10 cellular contexts compared by ENCODE assay signal in the genomic region with DNA sequence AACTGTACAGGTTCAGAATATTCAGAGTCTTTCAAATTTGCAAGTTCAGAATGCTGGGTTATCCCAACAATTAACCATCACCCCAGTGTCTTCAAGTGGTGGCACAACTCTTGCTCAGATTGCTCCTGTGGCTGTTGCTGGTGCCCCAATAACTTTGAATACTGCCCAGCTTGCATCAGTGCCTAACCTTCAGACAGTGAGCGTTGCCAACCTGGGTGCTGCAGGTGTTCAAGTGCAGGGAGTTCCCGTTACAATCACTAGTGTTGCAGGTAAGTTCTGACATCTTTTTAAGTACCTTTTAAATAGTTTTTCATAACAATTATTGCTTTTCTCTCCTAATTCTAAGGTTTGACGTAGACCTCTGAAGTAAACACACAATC. TPM values are rescaled to one million over a fixed set of nuclear protein-coding genes. Genes with fewer than 3 reads are reported as not detected.
DNase-seq lines count a peak whose midpoint lies in the region; ATAC-seq, FAIRE-seq and TF ChIP-seq lines count a peak whose summit lies in the region.
"Had no signal": no experiment of that assay in that cellular context is flagged by ENCODE, and none has a peak within 500 bp of the region (broad histone marks: within the 10 kb centered on the region; RNA-seq: fewer than 3 reads in every experiment).

No MANE protein-coding gene starts in this region.

- H3K4me2 ChIP-seq in H1 (ENCODE audit: insufficient read depth in 1 of 2, low read depth in 2 of 2, low read length in 2 of 2) (peak overlapping the region; percentile 54 to 87), smooth muscle cell (peak overlapping the region; percentile 34)

- H3K27me3 ChIP-seq in H1 (replicated peaks in 1 of 4; ENCODE audit: control insufficient read depth in 3 of 4, extremely low read depth in 1 of 4, insufficient read depth in 3 of 4, low read length in 3 of 4) (no peaks in the 10 kb centered on the region), smooth muscle cell (ENCODE audit: low read depth) (no peaks in the 10 kb centered on the region)
- H3K27me3 ChIP-seq: brain microvascular endothelial cell, esophagus squamous epithelium had no signal

- H3K27ac ChIP-seq in H1 (ENCODE audit: low read depth, low read length) (no peak overlapping the region), smooth muscle cell (ENCODE audit: low read depth) (no peak overlapping the region)
- H3K27ac ChIP-seq: brain microvascular endothelial cell, esophagus squamous epithelium had no signal

- H2BK5ac ChIP-seq in H1 (ENCODE audit: low read depth, low read length): no peak overlapping the region

- no peak for FAIRE-seq in H1 (lab: Jason Lieb, UNC)

- H3K4me3 Mint-ChIP-seq in activated T-cell treated with anti-CD3 and anti-CD28 coated beads, Interleukin-2, amount 50 U/mL, for 24 hours: peak overlapping the region; percentile 73

- H4K20me1 ChIP-seq in H1 (replicated peaks in 1 of 2; ENCODE audit: control insufficient read depth in 1 of 2, insufficient read depth in 2 of 2, low read length in 2 of 2) (peaks cover 0 to 8% of the 10 kb centered on the region in 2 experiments), smooth muscle cell (ENCODE audit: low read depth) (no peaks in the 10 kb centered on the region)

- no peaks in the 10 kb centered on the region for H3K9me3 Mint-ChIP-seq in activated T-cell treated with anti-CD3 and anti-CD28 coated beads, Interleukin-2, amount 50 U/mL, for 24 hours

- peaks cover 5 to 29% (median 7%) of the 10 kb centered on the region in 4 experiments; a peak in 7 of 8 replicates for H3K36me3 ChIP-seq in H1 (ENCODE audit: control insufficient read depth in 2 of 4, insufficient read depth in 4 of 4, low read length in 3 of 4)
- H3K36me3 ChIP-seq in smooth muscle cell (ENCODE audit: low read depth): no peaks in the 10 kb centered on the region
- H3K36me3 ChIP-seq: brain microvascular endothelial cell, esophagus squamous epithelium had no signal

- no peak overlapping the region for H4K91ac ChIP-seq in H1 (replicated peaks; ENCODE audit: insufficient read length, low read length)

- H3K56ac ChIP-seq in H1 (replicated peaks; ENCODE audit: insufficient read length, low read depth, low read length): no peak overlapping the region

- H3K23ac ChIP-seq in H1 (ENCODE audit: insufficient read length): no peak overlapping the region

- TF ChIP-seq POLR2A in H1 (IDR thresholded peaks at IDR 0.05; ENCODE audit: control extremely low read depth in 1 of 2, low read depth in 2 of 2, low read length in 2 of 2): no peak

- H2BK12ac ChIP-seq in H1 (ENCODE audit: low read depth, low read length): no peak overlapping the region

- H2BK120ac ChIP-seq in H1 (replicated peaks; ENCODE audit: low read depth, low read length): no peak overlapping the region

- no peak overlapping the region for H4K8ac ChIP-seq in H1 (ENCODE audit: extremely low read depth, insufficient read depth, low read length)

- H3K9me3 ChIP-seq in H1 (ENCODE audit: insufficient read depth in 2 of 2, low read depth in 1 of 2, low read length in 1 of 2) (no peaks in the 10 kb centered on the region), smooth muscle cell (replicated peaks; ENCODE audit: low read depth) (no peaks in the 10 kb centered on the region)
- H3K9me3 ChIP-seq: esophagus squamous epithelium had no signal

- H2BK20ac ChIP-seq in H1 (ENCODE audit: low read length): no peak overlapping the region

- H2BK15ac ChIP-seq in H1 (ENCODE audit: low read length): no peak overlapping the region

- H3K4me3 ChIP-seq in H1 (ENCODE audit: extremely low read depth in 1 of 4, insufficient read depth in 2 of 4, low read depth in 3 of 4, low read length in 4 of 4) (peak overlapping the region in 3 of 4 experiments; percentile 9 to 61 (median 20); a peak in 4 of 8 replicates), smooth muscle cell (no peak overlapping the region)

- peaks cover 7 to 70% of the 10 kb centered on the region in 2 experiments for H3K79me2 ChIP-seq in H1 (ENCODE audit: control insufficient read depth in 1 of 2, insufficient read depth in 2 of 2, low read length in 2 of 2)
- H3K79me2 ChIP-seq in smooth muscle cell (ENCODE audit: low read depth): no peaks in the 10 kb centered on the region

- CTCF ChIA-PET in H1 (lab: Charles Lee; ENCODE audit: partially characterized antibody): interaction anchor here (0.7 to 2.1 kb wide), 4 partner anchors 13 to 337 kb away, joined by 3 to 6 read pairs (median 4); no protein-coding TSS in a partner anchor

- TF ChIP-seq RAD21 in H1 (IDR thresholded peaks at IDR 0.05 in 1 of 2, conservative IDR thresholded peaks at IDR 0.05 in 1 of 2; ENCODE audit: low read depth in 2 of 2, low read length in 2 of 2): no peak

- TF ChIP-seq CTCF in H1 (IDR thresholded peaks at IDR 0.05; ENCODE audit: control extremely low read depth in 1 of 3, insufficient read depth in 1 of 3, low read depth in 1 of 3, low read length in 3 of 3): no peak
- no peak for TF ChIP-seq CTCF in smooth muscle cell (IDR thresholded peaks at IDR 0.05; ENCODE audit: borderline replicate concordance, insufficient read depth, poor library complexity, severe bottlenecking)

- peaks cover 57% of the 10 kb centered on the region for H3K36me3 Mint-ChIP-seq in activated T-cell treated with anti-CD3 and anti-CD28 coated beads, Interleukin-2, amount 50 U/mL, for 24 hours (ENCODE audit: low read depth)

- H2AFZ ChIP-seq in H1 (ENCODE audit: low read length) (no peak overlapping the region), smooth muscle cell (ENCODE audit: low read depth) (no peak overlapping the region)

- peaks cover 3% of the 10 kb centered on the region; the same call in 1 of the 2 replicates for H3K79me1 ChIP-seq in H1 (ENCODE audit: low read depth, low read length)

- peak overlapping the region in 1 of 4 experiments; percentile 8; a peak in 1 of 7 replicates for H3K9ac ChIP-seq in H1 (replicated peaks in 1 of 4; ENCODE audit: extremely low read depth in 1 of 4, low read depth in 3 of 4, low read length in 3 of 4)
- H3K9ac ChIP-seq in smooth muscle cell (ENCODE audit: low read depth): no peak overlapping the region

- no peaks in the 10 kb centered on the region for H3F3A ChIP-seq in smooth muscle cell (ENCODE audit: low read depth)

- no peak overlapping the region for H2AK5ac ChIP-seq in H1 (ENCODE audit: low read depth, low read length)

- POLR2A ChIA-PET in H1 (lab: Charles Lee; ENCODE audit: partially characterized antibody): interaction anchor here (1.2 to 2.3 kb wide), 5 partner anchors 9 to 112 kb away, joined by 3 to 14 read pairs (median 5); no protein-coding TSS in a partner anchor

- no peak for DNase-seq in activated T-cell treated with anti-CD3 and anti-CD28 coated beads, Interleukin-2, amount 50 U/mL, for 24 hours
- no peak for DNase-seq in activated T-cell treated with anti-CD3 and anti-CD28 coated beads, Interleukin-2, amount 50 U/mL, for 1 hour
- DNase-seq in NCI-H69 (lab: John Stamatoyannopoulos, UW): peak; percentile 52
- DNase-seq in H1 (ENCODE audit: low read depth in 1 of 2, low spot score in 2 of 2): no peak
- DNase-seq in smooth muscle cell (lab: John Stamatoyannopoulos, UW; ENCODE audit: unreplicated experiment): no peak
- no peak for DNase-seq in KG1 (lab: John Stamatoyannopoulos, UW)
- DNase-seq: brain microvascular endothelial cell, esophagus squamous epithelium had no signal

- ATAC-seq in HG03135 (IDR thresholded peaks at IDR 0.05; ENCODE audit: unreplicated experiment): no peak
- ATAC-seq in HG03175 (IDR thresholded peaks at IDR 0.05; ENCODE audit: unreplicated experiment): no peak

- H3K18ac ChIP-seq in H1 (ENCODE audit: extremely low read depth, low read length): no peak overlapping the region

- H3K23me2 ChIP-seq in H1 (ENCODE audit: low read depth, low read length): peaks cover 13% of the 10 kb centered on the region

- peaks cover 10 to 23% (median 21%) of the 10 kb centered on the region in 4 experiments; a peak in 6 of 7 replicates for H3K4me1 ChIP-seq in H1 (replicated peaks in 1 of 4; ENCODE audit: control insufficient read depth in 3 of 4, insufficient read depth in 4 of 4, low read length in 3 of 4)
- H3K4me1 ChIP-seq in smooth muscle cell (ENCODE audit: low read depth): peaks cover 23% of the 10 kb centered on the region

- no peak for TF ChIP-seq EP300 in H1 (IDR thresholded peaks at IDR 0.05; ENCODE audit: borderline replicate concordance in 1 of 2, low read depth in 2 of 2, low read length in 2 of 2)

- H4K5ac ChIP-seq in H1 (ENCODE audit: insufficient read length, low read depth, low read length): no peak overlapping the region

- 79% methylated on average over 3 of the region's 3 CpGs; no CpG with 5 or more reads in 1 of the 2 experiments for WGBS in H1 (ENCODE audit: extremely low coverage in 1 of 2, insufficient coverage in 1 of 2, insufficient read length in 1 of 2, insufficient replicate concordance in 2 of 2, low coverage in 1 of 2, low lambda C conversion rate in 2 of 2, missing lambda C conversion rate in 1 of 2), 2 experiments
- 87% methylated on average over 3 of the region's 3 CpGs for WGBS in smooth muscle cell (ENCODE audit: low lambda C conversion rate)

- peaks cover 73% of the 10 kb centered on the region for H3K4me1 Mint-ChIP-seq in activated T-cell treated with anti-CD3 and anti-CD28 coated beads, Interleukin-2, amount 50 U/mL, for 24 hours (ENCODE audit: low read depth)

- no peak overlapping the region for H3K4ac ChIP-seq in H1 (replicated peaks; ENCODE audit: insufficient read length, low read depth, low read length)

- no peak overlapping the region for H3K14ac ChIP-seq in H1 (ENCODE audit: insufficient read length)

- no peak overlapping the region for H3K27ac Mint-ChIP-seq in activated T-cell treated with anti-CD3 and anti-CD28 coated beads, Interleukin-2, amount 50 U/mL, for 24 hours

- H3K27me3 Mint-ChIP-seq in activated T-cell treated with anti-CD3 and anti-CD28 coated beads, Interleukin-2, amount 50 U/mL, for 24 hours: no peaks in the 10 kb centered on the region

TF ChIP-seq in H1, 55 proteins besides CTCF, POLR2A, EP300 and RAD21 (continues in another document):
- no peak for TF ChIP-seq GABPA (IDR thresholded peaks at IDR 0.05; ENCODE audit: borderline replicate concordance, insufficient read depth, low read length)
- no peak for TF ChIP-seq SUZ12 (IDR thresholded peaks at IDR 0.05; ENCODE audit: low read length)
- TF ChIP-seq SRF (IDR thresholded peaks at IDR 0.05; ENCODE audit: low read depth, low read length): no peak
- TF ChIP-seq SP2 (IDR thresholded peaks at IDR 0.05; ENCODE audit: low read length): no peak
- TF ChIP-seq CBX5 (IDR thresholded peaks at IDR 0.05; ENCODE audit: low read depth, low read length): no peak

RNA-seq across cellular contexts. Expression of gene SP4, which starts 2.7 kb away (rescaled TPM):
- total RNA-seq in H1 (2021; fragmentation: NEBNext Ultra II Directional; extraction: Animal tissue kit (Norgen Biotek cat#: 25700)): 24.0 and 24.8 TPM in 2 replicates
- 6.5 and 10.0 TPM in 2 replicates for polyA plus RNA-seq in H1 (2011; rRNA removed)
- 9.4 TPM for polyA plus RNA-seq in H1 (2011; cell fraction: cytosol; rRNA removed)
- polyA plus RNA-seq in H1 (2011; cell fraction: nucleus; rRNA removed): 7.4 TPM
- 4.8 to 10.0 TPM (median 7.4 TPM) in 4 replicates for polyA plus RNA-seq in H1 (2012, experiment 1 of 2)
- 0.91 TPM for polyA plus RNA-seq in H1 (2012, experiment 2 of 2)
- 10.0 TPM for polyA plus RNA-seq in H1 (2013, experiment 1 of 2)
- polyA plus RNA-seq in H1 (2013, experiment 2 of 2): 8.9 TPM
- polyA minus RNA-seq in H1 (2011; rRNA and poly(A)+ RNA removed): 69.6 and 81.3 TPM in 2 replicates
- polyA minus RNA-seq in H1 (2011; cell fraction: cytosol; rRNA and poly(A)+ RNA removed): 28.8 TPM
- polyA minus RNA-seq in H1 (2011; cell fraction: nucleus; rRNA and poly(A)+ RNA removed): 70.7 TPM
- 5.0 and 8.0 TPM in 2 replicates for total RNA-seq in smooth muscle cell
- polyA plus RNA-seq in smooth muscle cell: 0.82 and 1.6 TPM in 2 replicates
